2 cellular contexts compared by ENCODE assay signal in genomic region chr15:32481683-32482082, GRCh38. TPM values are rescaled to one million over a fixed set of nuclear protein-coding genes. Genes with fewer than 3 reads are reported as not detected.
"Had no signal": no experiment of that assay in that cellular context is flagged by ENCODE, and none has a peak within 500 bp of the region (broad histone marks: within the 10 kb centered on the region; RNA-seq: fewer than 3 reads in every experiment).

No MANE protein-coding gene starts in this region.

RNA-seq across cellular contexts. Expression of gene GOLGA8O, which starts 26.2 kb away (rescaled TPM):
- total RNA-seq: RPMI7951, SJSA1 had no signal
